ENCODE assay signal across 8 cellular contexts in the genomic region with DNA sequence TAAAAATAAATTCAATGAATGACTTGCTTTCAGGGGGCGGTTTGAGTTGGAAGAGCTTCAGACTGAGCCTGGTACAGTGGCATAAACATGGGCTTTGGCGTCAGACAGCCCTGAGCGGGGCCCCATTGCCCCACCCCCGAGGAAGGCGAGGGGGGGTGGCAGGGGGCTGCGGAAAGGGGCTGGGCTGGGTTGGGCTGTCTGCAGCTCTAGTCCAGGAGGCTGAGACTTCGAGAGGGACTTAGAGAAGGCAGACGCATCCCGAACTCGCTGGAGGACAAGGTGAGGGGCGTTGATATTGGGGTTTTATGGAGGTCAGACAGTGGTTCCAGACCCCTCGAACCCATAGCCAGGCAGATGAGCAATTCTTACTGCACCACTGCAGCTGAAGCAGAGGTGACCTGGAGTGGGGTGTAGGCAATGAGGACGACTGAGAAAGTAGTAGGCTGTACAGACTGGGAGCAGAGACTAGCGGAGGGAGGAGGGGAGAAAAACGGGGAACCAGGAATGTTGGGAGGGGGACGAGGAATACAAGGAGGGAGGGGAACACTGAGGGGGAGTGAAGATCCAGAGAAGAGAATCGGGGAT. TPM values are rescaled to one million over a fixed set of nuclear protein-coding genes. Genes with fewer than 3 reads are reported as not detected.
DNase-seq lines count a peak whose midpoint lies in the region; FAIRE-seq and TF ChIP-seq lines count a peak whose summit lies in the region.

A gene with protein sequence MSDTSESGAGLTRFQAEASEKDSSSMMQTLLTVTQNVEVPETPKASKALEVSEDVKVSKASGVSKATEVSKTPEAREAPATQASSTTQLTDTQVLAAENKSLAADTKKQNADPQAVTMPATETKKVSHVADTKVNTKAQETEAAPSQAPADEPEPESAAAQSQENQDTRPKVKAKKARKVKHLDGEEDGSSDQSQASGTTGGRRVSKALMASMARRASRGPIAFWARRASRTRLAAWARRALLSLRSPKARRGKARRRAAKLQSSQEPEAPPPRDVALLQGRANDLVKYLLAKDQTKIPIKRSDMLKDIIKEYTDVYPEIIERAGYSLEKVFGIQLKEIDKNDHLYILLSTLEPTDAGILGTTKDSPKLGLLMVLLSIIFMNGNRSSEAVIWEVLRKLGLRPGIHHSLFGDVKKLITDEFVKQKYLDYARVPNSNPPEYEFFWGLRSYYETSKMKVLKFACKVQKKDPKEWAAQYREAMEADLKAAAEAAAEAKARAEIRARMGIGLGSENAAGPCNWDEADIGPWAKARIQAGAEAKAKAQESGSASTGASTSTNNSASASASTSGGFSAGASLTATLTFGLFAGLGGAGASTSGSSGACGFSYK (plus strand): TSS at position 222 of the 585 bp plus-strand sequence. CDS start 1,587 bp downstream, outside the sequence.

- TF ChIP-seq POLR2A in H54 (IDR thresholded peaks at IDR 0.05; ENCODE audit: low read depth, low read length) (0 out of 2 replicates have a peak, but pooled peaks have one; percentile 17), vagina (IDR thresholded peaks at IDR 0.05) (peak in 1 of 2 donors; percentile 48)

- H3K36me3 ChIP-seq in neutrophil = no peaks in the 10 kb centered on the region
- H3K36me3 ChIP-seq in vagina = peaks cover 0 to 17% of the 10 kb centered on the region in 2 donors

- peak within 1 kb of the TSS; percentile 81 for H3K27ac ChIP-seq in RWPE1
- H3K27ac ChIP-seq in adipose tissue (ENCODE audit: low read depth, low read length) = no peak within 1 kb of the TSS
- H3K27ac ChIP-seq in neutrophil = peak within 1 kb of the TSS; percentile 64
- peak within 1 kb of the TSS; percentile 95 for H3K27ac ChIP-seq in vagina

- POLR2A ChIA-PET in RWPE1 (lab: Yijun Ruan, JAX; ENCODE audit: low non-redundant PET) = no interaction called here

- H3K9me3 Mint-ChIP-seq in glutamatergic neuron (ENCODE audit: unreplicated experiment) = peaks cover 3% of the 10 kb centered on the region

- DNase-seq in H54 (ENCODE audit: insufficient read length, low spot score) = no peak
- DNase-seq in RWPE1 (ENCODE audit: low spot score) = no peak
- DNase-seq in glutamatergic neuron = peak; percentile 58
- no peak for DNase-seq in vagina (ENCODE audit: extremely low spot score in 2 of 2)
- DNase-seq in NK-92 (lab: John Stamatoyannopoulos, UW; ENCODE audit: unreplicated experiment) = no peak
- DNase-seq in RCC 7860 (ENCODE audit: low spot score) = no peak

- peak within 1 kb of the TSS; percentile 99 for H3K27ac Mint-ChIP-seq in glutamatergic neuron (ENCODE audit: unreplicated experiment)

- H3K27me3 ChIP-seq in neutrophil (no peaks in the 10 kb centered on the region), vagina (no peaks in the 10 kb centered on the region)

- H3K4me3 Mint-ChIP-seq in glutamatergic neuron (ENCODE audit: unreplicated experiment) = peak within 1 kb of the TSS; percentile 96

- 0 to 24% (median 1%) methylated on average over 15 to 17 of the region's 17 CpGs for WGBS in adipose tissue, 3 donors

- H3K4me3 ChIP-seq in neutrophil (ENCODE audit: low read depth in 1 of 2, low read length in 1 of 2) (peak within 1 kb of the TSS; percentile 67 to 77), vagina (peak within 1 kb of the TSS; percentile 63 to 64)

- H3K4me1 ChIP-seq in neutrophil (ENCODE audit: control insufficient read depth in 1 of 2, insufficient read depth in 1 of 2, low read depth in 1 of 2, low read length in 1 of 2) = peaks cover 7 to 19% of the 10 kb centered on the region in 2 experiments
- H3K4me1 ChIP-seq in vagina = peaks cover 17% of the 10 kb centered on the region

- no peaks in the 10 kb centered on the region for H3K36me3 Mint-ChIP-seq in glutamatergic neuron (ENCODE audit: unreplicated experiment)

- TF ChIP-seq CTCF in RWPE1 (conservative IDR thresholded peaks at IDR 0.05; ENCODE audit: low read depth) (no peak), glutamatergic neuron (IDR thresholded peaks at IDR 0.05; ENCODE audit: partially characterized antibody, unreplicated experiment) (no peak), neutrophil (IDR thresholded peaks at IDR 0.05) (no peak), vagina (IDR thresholded peaks at IDR 0.05) (no peak)

- no peaks in the 10 kb centered on the region for H3K9me3 ChIP-seq in neutrophil
- H3K9me3 ChIP-seq in vagina = no peaks in the 10 kb centered on the region

- CTCF ChIA-PET in RWPE1 (lab: Yijun Ruan, JAX) = no interaction called here

- H3K4me1 Mint-ChIP-seq in glutamatergic neuron (ENCODE audit: low read depth, unreplicated experiment) = peaks cover 2% of the 10 kb centered on the region

- FAIRE-seq in H54 (lab: Jason Lieb, UNC) (no peak), RCC 7860 (lab: Jason Lieb, UNC) (no peak)

- peaks cover 8% of the 10 kb centered on the region for H3K27me3 Mint-ChIP-seq in glutamatergic neuron (ENCODE audit: unreplicated experiment)

- intact Hi-C loops in vagina (cut with DNase I) = no loop called here

RNA-seq across cellular contexts. Expression of the gene that starts here (rescaled TPM):
- 10 to 100 TPM; 44.1 to 79.6 (median 67.6) TPM for polyA plus RNA-seq in adipose tissue
- total RNA-seq in glutamatergic neuron (ENCODE audit: unreplicated experiment) (308 TPM), vagina (116 TPM)
